In the genomic region with DNA sequence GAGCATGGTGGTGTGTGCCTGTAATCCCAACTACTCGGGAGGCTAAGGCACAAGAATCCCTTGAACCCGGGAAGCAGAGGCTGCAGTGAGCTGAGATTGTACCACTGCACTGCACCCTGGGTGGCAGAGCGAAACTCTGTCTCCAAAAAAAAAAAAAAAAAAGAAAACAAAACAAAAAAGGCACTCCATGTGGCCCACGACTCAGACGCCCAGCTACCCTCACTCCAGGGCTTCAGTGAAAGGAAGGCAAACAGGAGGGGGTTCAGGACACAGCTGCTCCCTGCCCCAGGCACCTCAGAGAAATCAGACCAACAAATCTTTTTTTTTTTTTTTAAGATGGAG, we compare ENCODE assay signal across 1 cellular context.
TF ChIP-seq lines count a peak whose summit lies in the region.

No MANE protein-coding gene starts in this region.

TF ChIP-seq in GM23338, 12 proteins besides CTCF, POLR2A, EP300 and RAD21 (continued from another document):
- TF ChIP-seq ZNF462 (CRISPR knock-in tag; IDR thresholded peaks at IDR 0.05) (no peak), EZH2phosphoT487 (IDR thresholded peaks at IDR 0.05; ENCODE audit: unreplicated experiment) (no peak), CREB1 (CRISPR knock-in tag; IDR thresholded peaks at IDR 0.05; ENCODE audit: low read depth) (no peak), ZNF114 (CRISPR knock-in tag; IDR thresholded peaks at IDR 0.05) (no peak), POLR2AphosphoS5 (IDR thresholded peaks at IDR 0.05; ENCODE audit: low read depth) (no peak), STAT1 (IDR thresholded peaks at IDR 0.05; ENCODE audit: unreplicated experiment) (no peak), NANOG (IDR thresholded peaks at IDR 0.05; ENCODE audit: borderline replicate concordance) (no peak)
- TF ChIP-seq, protein P1, sequence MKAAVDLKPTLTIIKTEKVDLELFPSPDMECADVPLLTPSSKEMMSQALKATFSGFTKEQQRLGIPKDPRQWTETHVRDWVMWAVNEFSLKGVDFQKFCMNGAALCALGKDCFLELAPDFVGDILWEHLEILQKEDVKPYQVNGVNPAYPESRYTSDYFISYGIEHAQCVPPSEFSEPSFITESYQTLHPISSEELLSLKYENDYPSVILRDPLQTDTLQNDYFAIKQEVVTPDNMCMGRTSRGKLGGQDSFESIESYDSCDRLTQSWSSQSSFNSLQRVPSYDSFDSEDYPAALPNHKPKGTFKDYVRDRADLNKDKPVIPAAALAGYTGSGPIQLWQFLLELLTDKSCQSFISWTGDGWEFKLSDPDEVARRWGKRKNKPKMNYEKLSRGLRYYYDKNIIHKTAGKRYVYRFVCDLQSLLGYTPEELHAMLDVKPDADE (IDR thresholded peaks at IDR 0.05): no peak
- TF ChIP-seq, protein P2, sequence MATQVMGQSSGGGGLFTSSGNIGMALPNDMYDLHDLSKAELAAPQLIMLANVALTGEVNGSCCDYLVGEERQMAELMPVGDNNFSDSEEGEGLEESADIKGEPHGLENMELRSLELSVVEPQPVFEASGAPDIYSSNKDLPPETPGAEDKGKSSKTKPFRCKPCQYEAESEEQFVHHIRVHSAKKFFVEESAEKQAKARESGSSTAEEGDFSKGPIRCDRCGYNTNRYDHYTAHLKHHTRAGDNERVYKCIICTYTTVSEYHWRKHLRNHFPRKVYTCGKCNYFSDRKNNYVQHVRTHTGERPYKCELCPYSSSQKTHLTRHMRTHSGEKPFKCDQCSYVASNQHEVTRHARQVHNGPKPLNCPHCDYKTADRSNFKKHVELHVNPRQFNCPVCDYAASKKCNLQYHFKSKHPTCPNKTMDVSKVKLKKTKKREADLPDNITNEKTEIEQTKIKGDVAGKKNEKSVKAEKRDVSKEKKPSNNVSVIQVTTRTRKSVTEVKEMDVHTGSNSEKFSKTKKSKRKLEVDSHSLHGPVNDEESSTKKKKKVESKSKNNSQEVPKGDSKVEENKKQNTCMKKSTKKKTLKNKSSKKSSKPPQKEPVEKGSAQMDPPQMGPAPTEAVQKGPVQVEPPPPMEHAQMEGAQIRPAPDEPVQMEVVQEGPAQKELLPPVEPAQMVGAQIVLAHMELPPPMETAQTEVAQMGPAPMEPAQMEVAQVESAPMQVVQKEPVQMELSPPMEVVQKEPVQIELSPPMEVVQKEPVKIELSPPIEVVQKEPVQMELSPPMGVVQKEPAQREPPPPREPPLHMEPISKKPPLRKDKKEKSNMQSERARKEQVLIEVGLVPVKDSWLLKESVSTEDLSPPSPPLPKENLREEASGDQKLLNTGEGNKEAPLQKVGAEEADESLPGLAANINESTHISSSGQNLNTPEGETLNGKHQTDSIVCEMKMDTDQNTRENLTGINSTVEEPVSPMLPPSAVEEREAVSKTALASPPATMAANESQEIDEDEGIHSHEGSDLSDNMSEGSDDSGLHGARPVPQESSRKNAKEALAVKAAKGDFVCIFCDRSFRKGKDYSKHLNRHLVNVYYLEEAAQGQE (IDR thresholded peaks at IDR 0.05; ENCODE audit: unreplicated experiment): no peak
